In genomic region chr15:95620934-95621579, GRCh38 we compare ENCODE assay signal across 13 cellular contexts.
DNase-seq lines count a peak whose midpoint lies in the region; ATAC-seq, FAIRE-seq and TF ChIP-seq lines count a peak whose summit lies in the region.
"Had no signal": no experiment of that assay in that cellular context is flagged by ENCODE, and none has a peak within 500 bp of the region (broad histone marks: within the 10 kb centered on the region; RNA-seq: fewer than 3 reads in every experiment).

No MANE protein-coding gene starts in this region.

- H3K79me2 ChIP-seq in DND-41 (ENCODE audit: insufficient read depth, low read length) (no peaks in the 10 kb centered on the region), keratinocyte (ENCODE audit: control insufficient read depth, insufficient read depth, low read length) (no peaks in the 10 kb centered on the region)

- H3K27me3 ChIP-seq in DND-41 (ENCODE audit: insufficient read depth, low read length, poor library complexity), result no peaks in the 10 kb centered on the region
- no peaks in the 10 kb centered on the region for H3K27me3 ChIP-seq in keratinocyte (ENCODE audit: control insufficient read depth, extremely low read depth, insufficient read depth, low read length)
- H3K27me3 ChIP-seq in adrenal gland, result no peaks in the 10 kb centered on the region
- H3K27me3 ChIP-seq: heart right ventricle had no signal

- H3K9me3 ChIP-seq in DND-41 (ENCODE audit: insufficient read depth, low read length, severe bottlenecking) (no peaks in the 10 kb centered on the region), keratinocyte (ENCODE audit: control insufficient read depth, low read depth, low read length) (no peaks in the 10 kb centered on the region), adrenal gland (replicated peaks in 1 of 3) (no peaks in the 10 kb centered on the region)

- H3K27ac ChIP-seq in DND-41 (ENCODE audit: low read length), result no peak overlapping the region
- H3K27ac ChIP-seq in keratinocyte (ENCODE audit: control insufficient read depth, insufficient read depth, low read length), result no peak overlapping the region
- H3K27ac ChIP-seq in adrenal gland, result no peak overlapping the region

- H3K36me3 ChIP-seq in DND-41 (ENCODE audit: insufficient read depth, low read length), result no peaks in the 10 kb centered on the region
- H3K36me3 ChIP-seq in keratinocyte (ENCODE audit: control insufficient read depth in 2 of 2, extremely low read depth in 1 of 2, insufficient read depth in 2 of 2, low read length in 2 of 2), result no peaks in the 10 kb centered on the region
- H3K36me3 ChIP-seq in adrenal gland (replicated peaks in 1 of 2), result no peaks in the 10 kb centered on the region
- H3K36me3 ChIP-seq: heart right ventricle had no signal

- FAIRE-seq in keratinocyte (lab: Jason Lieb, UNC), result no peak

- H4K20me1 ChIP-seq in DND-41 (ENCODE audit: insufficient read depth, low read length) (no peaks in the 10 kb centered on the region), keratinocyte (ENCODE audit: control insufficient read depth, extremely low read depth, insufficient read depth, low read length) (no peaks in the 10 kb centered on the region)

- no peaks in the 10 kb centered on the region for H3K4me1 ChIP-seq in DND-41 (ENCODE audit: insufficient read depth, low read length)
- no peaks in the 10 kb centered on the region for H3K4me1 ChIP-seq in keratinocyte (ENCODE audit: control insufficient read depth, extremely low read depth, insufficient read depth, low read length)
- no peaks in the 10 kb centered on the region for H3K4me1 ChIP-seq in adrenal gland (replicated peaks in 1 of 2)

- dilution Hi-C loops in keratinocyte (cut with MboI; ENCODE audit: extremely low pct_ligation_motif_present, low sequenced_read_pairs), result no loop called here

- no peak overlapping the region for H3K4me3 ChIP-seq in DND-41 (ENCODE audit: low read depth in 1 of 2, low read length in 2 of 2)
- H3K4me3 ChIP-seq in keratinocyte (ENCODE audit: control insufficient read depth in 2 of 3, extremely low read depth in 1 of 3, insufficient read depth in 2 of 3, low read depth in 1 of 3, low read length in 3 of 3), result no peak overlapping the region
- H3K4me3 ChIP-seq in adrenal gland, result no peak overlapping the region
- H3K4me3 ChIP-seq: heart right ventricle had no signal

- TF ChIP-seq POLR2A in adrenal gland (IDR thresholded peaks at IDR 0.05), result no peak

- no peak overlapping the region for H3K9ac ChIP-seq in DND-41 (ENCODE audit: low read depth, low read length)
- no peak overlapping the region for H3K9ac ChIP-seq in keratinocyte (ENCODE audit: control insufficient read depth, extremely low read depth, insufficient read depth, low read length)

- in situ Hi-C loops in ACHN (cut with HindIII; ENCODE audit: low pct_ligation_motif_present, low pct_unique_long_range_greater_than_20kb, low sequenced_read_pairs), result no loop called here

- 85 to 94% (median 88%) methylated on average over 1 of the region's 1 CpG for WGBS in adrenal gland, 4 donors

- TF ChIP-seq CTCF in DND-41 (IDR thresholded peaks at IDR 0.05; ENCODE audit: borderline replicate concordance, extremely low read depth, low read length, poor library complexity, severe bottlenecking) (no peak), keratinocyte (optimal IDR thresholded peaks at IDR 0.05 in 1 of 3, IDR thresholded peaks at IDR 0.05 in 1 of 3, conservative IDR thresholded peaks at IDR 0.05 in 1 of 3; ENCODE audit: extremely low read depth in 1 of 3, insufficient read depth in 2 of 3, low read length in 3 of 3) (no peak), adrenal gland (IDR thresholded peaks at IDR 0.05) (no peak), GM10248 (IDR thresholded peaks at IDR 0.05; ENCODE audit: control extremely low read depth, extremely low read depth, low read depth, missing control alignments) (no peak)

- no peaks in the 10 kb centered on the region for H3K9me1 ChIP-seq in keratinocyte (ENCODE audit: control insufficient read depth, extremely low read depth, insufficient read depth, low read length)

- DNase-seq in DND-41 (no peak), RPMI7951 (ENCODE audit: low read depth) (peak; percentile 15), keratinocyte (ENCODE audit: low read depth, low spot score) (no peak), ACHN (no peak), adrenal gland (no peak), GM10248 (ENCODE audit: extremely low spot score) (no peak)
- DNase-seq: aorta; GF-D8; heart right ventricle; naive thymus-derived CD8-positive, alpha-beta T cell; NCI-H526 had no signal

- intact Hi-C loops in adrenal gland (cut with DNase I), result no loop called here

- ATAC-seq in DND-41 (ENCODE audit: insufficient read depth, low read depth) (peak; percentile 52; the same call in 2 of the 3 replicates), GM19372 (IDR thresholded peaks at IDR 0.05; ENCODE audit: low read depth, unreplicated experiment) (peak; percentile 60), GM21737 (IDR thresholded peaks at IDR 0.05; ENCODE audit: unreplicated experiment) (no peak)
- ATAC-seq: naive thymus-derived CD8-positive, alpha-beta T cell had no signal

- POLR2A ChIA-PET in GM10248 (lab: Yijun Ruan, JAX), result no interaction called here

- CTCF ChIA-PET in GM10248 (lab: Yijun Ruan, JAX), result no interaction called here

- 0 out of 2 replicates have a peak overlapping the region, but pooled peaks have one; percentile 56 for H2AFZ ChIP-seq in DND-41 (ENCODE audit: low read depth, low read length)
- peak overlapping the region; percentile 24 for H2AFZ ChIP-seq in keratinocyte (ENCODE audit: control insufficient read depth, low read length)

- H3K4me2 ChIP-seq in DND-41 (ENCODE audit: insufficient read depth, low read length) (no peak overlapping the region), keratinocyte (ENCODE audit: control insufficient read depth, extremely low read depth, insufficient read depth, low read depth, low read length) (no peak overlapping the region)
